ENCODE assay signal across 22 cellular contexts in genomic region chr15:48029656-48030055, GRCh38.
"Had no signal": no experiment of that assay in that cellular context is flagged by ENCODE, and none has a peak within 500 bp of the region (broad histone marks: within the 10 kb centered on the region; RNA-seq: fewer than 3 reads in every experiment).

No MANE protein-coding gene starts in this region.

- H3K9me3 Mint-ChIP-seq: activated CD4-positive, alpha-beta memory T cell treated with anti-CD3 and anti-CD28 coated beads, Interleukin-2, amount 10 ng/mL, durations not matched to agents 7 days and 5 days; activated CD4-positive, alpha-beta T cell treated with anti-CD3 and anti-CD28 coated beads, Interleukin-2, amount 10 ng/mL, durations not matched to agents 24 days and 14 days; activated naive CD4-positive, alpha-beta T cell treated with anti-CD3 and anti-CD28 coated beads, Interleukin-2, amount 50 U/mL, for 24 hours; activated T-helper 1 cell treated with anti-CD3 and anti-CD28 coated beads, Interleukin-12 subunit alpha, Interleukin-12 subunit beta, Interleukin-2, Interleukin-4 antibody, amounts not matched to agents 30 ng/mL and 10 ng/mL and 1 ng/mL, durations not matched to agents 14 hours and 24 hours and 36 hours; dendritic cell treated with granulocyte-macrophage colony-stimulating factor and Interleukin-4, amounts not matched to agents 40 ng/mL and 50 ng/mL, for 4 days had no signal

- ATAC-seq: activated CD4-positive, CD25-positive, alpha-beta regulatory T cell treated with anti-CD3 and anti-CD28 coated beads, Interleukin-2, amount 50 U/mL, for 24 hours; body of pancreas; stimulated activated naive B cell treated with anti-CD40 and anti-IgM and Interleukin-4, amounts not matched to agents 10 μg/mL and 1 μg/mL and 100 μg/mL, for 72 hours; upper lobe of right lung had no signal

- H3K27ac ChIP-seq: body of pancreas, cardiac muscle cell, thyroid gland, upper lobe of right lung had no signal

- H3K36me3 Mint-ChIP-seq: activated naive CD4-positive, alpha-beta T cell treated with anti-CD3 and anti-CD28 coated beads, Interleukin-2, amount 50 U/mL, for 24 hours; stimulated activated naive B cell treated with anti-CD40 and anti-IgM and Interleukin-4, amounts not matched to agents 10 μg/mL and 1 μg/mL and 100 μg/mL, for 72 hours had no signal

- H3K4me1 ChIP-seq: body of pancreas, thyroid gland, upper lobe of right lung had no signal

- H3K27me3 Mint-ChIP-seq: activated CD4-positive, alpha-beta memory T cell treated with anti-CD3 and anti-CD28 coated beads, Interleukin-2, amount 10 ng/mL, durations not matched to agents 7 days and 5 days had no signal

- H3K36me3 ChIP-seq: cardiac muscle cell, thyroid gland, upper lobe of right lung had no signal

- H3K4me3 ChIP-seq: body of pancreas, cardiac muscle cell, thyroid gland, upper lobe of right lung had no signal

- FAIRE-seq: endometrium, kidney had no signal

- H3K27me3 ChIP-seq: body of pancreas, cardiac muscle cell, thyroid gland, upper lobe of right lung had no signal

- DNase-seq: activated CD4-positive, alpha-beta memory T cell treated with anti-CD3 and anti-CD28 coated beads, Interleukin-2, amount 10 ng/mL, durations not matched to agents 7 days and 5 days; activated CD4-positive, alpha-beta T cell treated with anti-CD3 and anti-CD28 coated beads, Interleukin-2, amount 10 ng/mL, durations not matched to agents 24 days and 14 days; activated gamma-delta T cell; body of pancreas; effector CD4-positive, alpha-beta T cell; foreskin fibroblast; kidney; occipital lobe; retina; SK-N-SH; stimulated activated CD4-positive, alpha-beta T cell treated with anti-CD3 and anti-CD28 coated beads, Interleukin-2, amount 100 ng/mL, for 48 hours; stimulated activated CD8-positive, alpha-beta memory T cell treated with anti-CD3 and anti-CD28 coated beads, Interleukin-4, amount 100 ng/mL, for 48 hours; stimulated activated naive B cell treated with anti-CD40 and anti-IgM and Interleukin-4, amounts not matched to agents 10 μg/mL and 1 μg/mL and 100 μg/mL, for 72 hours; T-helper 2 cell; thyroid gland; upper lobe of right lung had no signal

- H3K9me3 ChIP-seq: body of pancreas, SK-N-SH, thyroid gland, upper lobe of right lung had no signal

- H3K4me3 Mint-ChIP-seq: activated CD4-positive, alpha-beta memory T cell treated with anti-CD3 and anti-CD28 coated beads, Interleukin-2, amount 10 ng/mL, durations not matched to agents 7 days and 5 days; activated CD4-positive, alpha-beta T cell treated with anti-CD3 and anti-CD28 coated beads, Interleukin-2, amount 10 ng/mL, durations not matched to agents 24 days and 14 days; activated naive CD4-positive, alpha-beta T cell treated with anti-CD3 and anti-CD28 coated beads, Interleukin-2, amount 50 U/mL, for 24 hours; activated T-helper 1 cell treated with anti-CD3 and anti-CD28 coated beads, Interleukin-12 subunit alpha, Interleukin-12 subunit beta, Interleukin-2, Interleukin-4 antibody, amounts not matched to agents 30 ng/mL and 10 ng/mL and 1 ng/mL, durations not matched to agents 14 hours and 24 hours and 36 hours; dendritic cell treated with granulocyte-macrophage colony-stimulating factor and Interleukin-4, amounts not matched to agents 40 ng/mL and 50 ng/mL, for 4 days; stimulated activated naive B cell treated with anti-CD40 and anti-IgM and Interleukin-4, amounts not matched to agents 10 μg/mL and 1 μg/mL and 100 μg/mL, for 72 hours had no signal

- H3K4me1 Mint-ChIP-seq: activated CD4-positive, alpha-beta memory T cell treated with anti-CD3 and anti-CD28 coated beads, Interleukin-2, amount 10 ng/mL, durations not matched to agents 7 days and 5 days; activated CD4-positive, alpha-beta T cell treated with anti-CD3 and anti-CD28 coated beads, Interleukin-2, amount 10 ng/mL, durations not matched to agents 24 days and 14 days; activated naive CD4-positive, alpha-beta T cell treated with anti-CD3 and anti-CD28 coated beads, Interleukin-2, amount 50 U/mL, for 24 hours; stimulated activated naive B cell treated with anti-CD40 and anti-IgM and Interleukin-4, amounts not matched to agents 10 μg/mL and 1 μg/mL and 100 μg/mL, for 72 hours had no signal

- H3K27ac Mint-ChIP-seq: activated CD4-positive, alpha-beta memory T cell treated with anti-CD3 and anti-CD28 coated beads, Interleukin-2, amount 10 ng/mL, durations not matched to agents 7 days and 5 days; activated CD4-positive, alpha-beta T cell treated with anti-CD3 and anti-CD28 coated beads, Interleukin-2, amount 10 ng/mL, durations not matched to agents 24 days and 14 days; activated naive CD4-positive, alpha-beta T cell treated with anti-CD3 and anti-CD28 coated beads, Interleukin-2, amount 50 U/mL, for 24 hours; activated T-helper 1 cell treated with anti-CD3 and anti-CD28 coated beads, Interleukin-12 subunit alpha, Interleukin-12 subunit beta, Interleukin-2, Interleukin-4 antibody, amounts not matched to agents 30 ng/mL and 10 ng/mL and 1 ng/mL, durations not matched to agents 14 hours and 24 hours and 36 hours; dendritic cell treated with granulocyte-macrophage colony-stimulating factor and Interleukin-4, amounts not matched to agents 40 ng/mL and 50 ng/mL, for 4 days; stimulated activated naive B cell treated with anti-CD40 and anti-IgM and Interleukin-4, amounts not matched to agents 10 μg/mL and 1 μg/mL and 100 μg/mL, for 72 hours had no signal
